Comparison of ENCODE assay signal across 9 cellular contexts in genomic region chr13:114044486-114044885, GRCh38.
A peak's percentile ranks its signal among the peaks of the same experiment; 100 is the strongest.
DNase-seq lines count a peak whose midpoint lies in the region; ATAC-seq lines count a peak whose summit lies in the region.
"Had no signal": no experiment of that assay in that cellular context is flagged by ENCODE, and none has a peak within 500 bp of the region (broad histone marks: within the 10 kb centered on the region; RNA-seq: fewer than 3 reads in every experiment).

No MANE protein-coding gene starts in this region.

- no peak overlapping the region for H3K4me3 ChIP-seq in ectodermal cell (ENCODE audit: insufficient read depth, low read depth, low read length)
- H3K4me3 ChIP-seq: neural progenitor cell had no signal

- DNase-seq in GM04503 (ENCODE audit: low read depth) (peak; percentile 56), NOMO-1 treated with dmso at 0.1 percent for 144 hours (lab: John Stamatoyannopoulos, UW; ENCODE audit: unreplicated experiment) (peak; percentile 88), renal cortical epithelial cell (ENCODE audit: low read depth) (peak; percentile 30), hepatic stellate cell (ENCODE audit: low spot score) (no peak), NCI-H1694 treated with DMSO at 0.1 percent for 48 hours (lab: John Stamatoyannopoulos, UW) (no peak)
- DNase-seq: NCI-H1930 had no signal

- no peak for ATAC-seq in HG02938 (IDR thresholded peaks at IDR 0.05; ENCODE audit: unreplicated experiment)

- H3K4me1 ChIP-seq in ectodermal cell (ENCODE audit: control insufficient read depth, insufficient read depth, low read length) = peaks cover 4% of the 10 kb centered on the region

- H3K9me3 ChIP-seq in ectodermal cell (ENCODE audit: control insufficient read depth, low read length) = no peaks in the 10 kb centered on the region

- no peaks in the 10 kb centered on the region for H3K36me3 ChIP-seq in ectodermal cell (ENCODE audit: control insufficient read depth, insufficient read depth, low read length)
- H3K36me3 ChIP-seq: neural progenitor cell had no signal

- 24 to 33% methylated on average over 12 to 14 of the region's 17 CpGs for WGBS in ectodermal cell, 2 experiments

- no peaks in the 10 kb centered on the region for H3K27me3 ChIP-seq in ectodermal cell (ENCODE audit: control insufficient read depth, insufficient read depth, low read length, poor library complexity, severe bottlenecking)
- H3K27me3 ChIP-seq: neural progenitor cell had no signal

- peak overlapping the region; percentile 88 for H3K27ac ChIP-seq in ectodermal cell (ENCODE audit: insufficient read depth, low read depth, low read length, poor library complexity, severe bottlenecking)
- H3K27ac ChIP-seq: neural progenitor cell had no signal

Comparison
In these comparisons a context has a peak if more than half of its experiments do, and no peak if none do; other contexts are left out.
1. DNase-seq: peak in GM04503 (single experiment), NOMO-1 treated with dmso at 0.1 percent for 144 hours (single experiment) and renal cortical epithelial cell (single experiment); none in hepatic stellate cell (single experiment) and NCI-H1694 treated with DMSO at 0.1 percent for 48 hours (single experiment).